1 cellular context compared by ENCODE assay signal in the genomic region with DNA sequence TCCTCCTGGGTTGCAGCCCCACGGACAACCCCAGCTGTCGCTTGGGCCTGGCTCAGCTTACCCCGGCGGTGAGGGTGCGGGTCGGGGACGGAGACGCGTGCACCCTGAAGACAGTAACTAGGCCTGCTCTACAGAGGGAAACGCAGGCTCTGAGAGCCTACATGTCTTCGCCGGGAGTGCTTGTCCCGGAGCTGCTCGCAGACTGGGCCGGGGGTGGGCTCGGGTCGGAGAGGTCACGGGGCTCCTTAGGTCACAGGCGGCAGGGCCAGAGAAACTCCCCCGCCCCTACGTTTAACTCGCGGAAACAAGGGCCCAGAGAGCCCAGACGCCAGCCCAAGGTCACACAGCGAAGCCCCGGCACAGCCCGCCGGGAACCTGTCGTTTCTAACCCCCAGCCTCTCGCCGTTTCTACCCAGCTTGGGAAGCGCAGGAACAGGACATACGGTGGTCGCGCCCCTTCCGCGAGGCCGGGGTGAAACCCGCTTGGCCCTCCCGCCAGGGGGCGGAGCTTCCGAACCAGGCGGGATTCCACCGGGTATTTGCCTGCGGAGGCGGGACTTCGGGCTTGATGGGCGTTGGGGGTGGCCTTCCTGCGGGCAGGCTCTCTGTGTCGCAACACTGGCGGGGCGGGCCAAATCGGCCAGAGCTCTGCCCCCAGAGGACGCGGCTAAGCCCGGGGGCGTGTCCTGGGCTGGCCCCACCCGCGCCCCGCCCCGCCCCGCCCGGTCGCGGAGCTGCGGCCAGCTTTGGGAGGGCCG.
A peak's percentile ranks its signal among the peaks of the same experiment; 100 is the strongest.
TF ChIP-seq lines count a peak whose summit lies in the region.

A gene with protein sequence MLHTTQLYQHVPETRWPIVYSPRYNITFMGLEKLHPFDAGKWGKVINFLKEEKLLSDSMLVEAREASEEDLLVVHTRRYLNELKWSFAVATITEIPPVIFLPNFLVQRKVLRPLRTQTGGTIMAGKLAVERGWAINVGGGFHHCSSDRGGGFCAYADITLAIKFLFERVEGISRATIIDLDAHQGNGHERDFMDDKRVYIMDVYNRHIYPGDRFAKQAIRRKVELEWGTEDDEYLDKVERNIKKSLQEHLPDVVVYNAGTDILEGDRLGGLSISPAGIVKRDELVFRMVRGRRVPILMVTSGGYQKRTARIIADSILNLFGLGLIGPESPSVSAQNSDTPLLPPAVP (plus strand): TSS at position 725 of the 758 bp plus-strand sequence. CDS start 42 bp downstream, outside the sequence.

TF ChIP-seq in HEK293, 187 proteins besides CTCF, POLR2A, EP300 and RAD21 (continued from another document):
- TF ChIP-seq ZNF585B (tag by site-specific recombination; IDR thresholded peaks at IDR 0.05) (no peak), ZFP37 (tag by site-specific recombination; IDR thresholded peaks at IDR 0.05) (no peak), ZNF132 (tag by site-specific recombination; IDR thresholded peaks at IDR 0.05; ENCODE audit: borderline replicate concordance) (no peak), ZIC2 (tag by site-specific recombination; IDR thresholded peaks at IDR 0.05) (no peak), ZNF48 (tag by site-specific recombination; IDR thresholded peaks at IDR 0.05) (no peak), GLI4 (tag by site-specific recombination; IDR thresholded peaks at IDR 0.05) (no peak), ZNF169 (tag by site-specific recombination; IDR thresholded peaks at IDR 0.05) (no peak), ZNF514 (tag by site-specific recombination; IDR thresholded peaks at IDR 0.05) (no peak), ZNF10 (tag by site-specific recombination; IDR thresholded peaks at IDR 0.05) (no peak), MZF1 (tag by site-specific recombination; IDR thresholded peaks at IDR 0.05; ENCODE audit: borderline replicate concordance) (no peak), ZNF23 (tag by site-specific recombination; IDR thresholded peaks at IDR 0.05; ENCODE audit: borderline replicate concordance) (no peak), ZBTB7A (tag by site-specific recombination; IDR thresholded peaks at IDR 0.05; ENCODE audit: low read depth) (0 out of 2 replicates have a peak, but pooled peaks have one; percentile 41), SP7 (tag by site-specific recombination; IDR thresholded peaks at IDR 0.05) (peak; percentile 38; the same call in 1 of the 2 replicates), BCL11A (tag by site-specific recombination; IDR thresholded peaks at IDR 0.05; ENCODE audit: low read depth) (no peak), ZNF701 (tag by site-specific recombination; IDR thresholded peaks at IDR 0.05) (no peak), ZNF140 (tag by site-specific recombination; IDR thresholded peaks at IDR 0.05) (no peak), ZNF292 (tag by site-specific recombination; IDR thresholded peaks at IDR 0.05; ENCODE audit: borderline replicate concordance, low read depth) (no peak), ZNF2 (tag by site-specific recombination; IDR thresholded peaks at IDR 0.05) (peak; percentile 48; the same call in 1 of the 2 replicates), KLF9 (tag by site-specific recombination; IDR thresholded peaks at IDR 0.05; ENCODE audit: low read depth) (no peak), ZXDB (tag by site-specific recombination; IDR thresholded peaks at IDR 0.05) (peak; percentile 100), SCRT1 (tag by site-specific recombination; IDR thresholded peaks at IDR 0.05; ENCODE audit: borderline replicate concordance) (no peak), ZNF112 (tag by site-specific recombination; IDR thresholded peaks at IDR 0.05) (no peak)
- TF ChIP-seq, protein P1, sequence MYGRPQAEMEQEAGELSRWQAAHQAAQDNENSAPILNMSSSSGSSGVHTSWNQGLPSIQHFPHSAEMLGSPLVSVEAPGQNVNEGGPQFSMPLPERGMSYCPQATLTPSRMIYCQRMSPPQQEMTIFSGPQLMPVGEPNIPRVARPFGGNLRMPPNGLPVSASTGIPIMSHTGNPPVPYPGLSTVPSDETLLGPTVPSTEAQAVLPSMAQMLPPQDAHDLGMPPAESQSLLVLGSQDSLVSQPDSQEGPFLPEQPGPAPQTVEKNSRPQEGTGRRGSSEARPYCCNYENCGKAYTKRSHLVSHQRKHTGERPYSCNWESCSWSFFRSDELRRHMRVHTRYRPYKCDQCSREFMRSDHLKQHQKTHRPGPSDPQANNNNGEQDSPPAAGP (tag by site-specific recombination; IDR thresholded peaks at IDR 0.05), result peak; percentile 39; the same call in 1 of the 2 replicates
- TF ChIP-seq, protein P2, sequence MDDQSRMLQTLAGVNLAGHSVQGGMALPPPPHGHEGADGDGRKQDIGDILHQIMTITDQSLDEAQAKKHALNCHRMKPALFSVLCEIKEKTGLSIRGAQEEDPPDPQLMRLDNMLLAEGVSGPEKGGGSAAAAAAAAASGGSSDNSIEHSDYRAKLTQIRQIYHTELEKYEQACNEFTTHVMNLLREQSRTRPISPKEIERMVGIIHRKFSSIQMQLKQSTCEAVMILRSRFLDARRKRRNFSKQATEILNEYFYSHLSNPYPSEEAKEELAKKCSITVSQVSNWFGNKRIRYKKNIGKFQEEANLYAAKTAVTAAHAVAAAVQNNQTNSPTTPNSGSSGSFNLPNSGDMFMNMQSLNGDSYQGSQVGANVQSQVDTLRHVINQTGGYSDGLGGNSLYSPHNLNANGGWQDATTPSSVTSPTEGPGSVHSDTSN (CRISPR knock-in tag; IDR thresholded peaks at IDR 0.05), result peak; percentile 88
- TF ChIP-seq, protein P3, sequence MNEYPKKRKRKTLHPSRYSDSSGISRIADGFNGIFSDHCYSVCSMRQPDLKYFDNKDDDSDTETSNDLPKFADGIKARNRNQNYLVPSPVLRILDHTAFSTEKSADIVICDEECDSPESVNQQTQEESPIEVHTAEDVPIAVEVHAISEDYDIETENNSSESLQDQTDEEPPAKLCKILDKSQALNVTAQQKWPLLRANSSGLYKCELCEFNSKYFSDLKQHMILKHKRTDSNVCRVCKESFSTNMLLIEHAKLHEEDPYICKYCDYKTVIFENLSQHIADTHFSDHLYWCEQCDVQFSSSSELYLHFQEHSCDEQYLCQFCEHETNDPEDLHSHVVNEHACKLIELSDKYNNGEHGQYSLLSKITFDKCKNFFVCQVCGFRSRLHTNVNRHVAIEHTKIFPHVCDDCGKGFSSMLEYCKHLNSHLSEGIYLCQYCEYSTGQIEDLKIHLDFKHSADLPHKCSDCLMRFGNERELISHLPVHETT (tag by site-specific recombination; IDR thresholded peaks at IDR 0.05), result 0 out of 2 replicates have a peak, but pooled peaks have one; percentile 39
- TF ChIP-seq, protein P4, sequence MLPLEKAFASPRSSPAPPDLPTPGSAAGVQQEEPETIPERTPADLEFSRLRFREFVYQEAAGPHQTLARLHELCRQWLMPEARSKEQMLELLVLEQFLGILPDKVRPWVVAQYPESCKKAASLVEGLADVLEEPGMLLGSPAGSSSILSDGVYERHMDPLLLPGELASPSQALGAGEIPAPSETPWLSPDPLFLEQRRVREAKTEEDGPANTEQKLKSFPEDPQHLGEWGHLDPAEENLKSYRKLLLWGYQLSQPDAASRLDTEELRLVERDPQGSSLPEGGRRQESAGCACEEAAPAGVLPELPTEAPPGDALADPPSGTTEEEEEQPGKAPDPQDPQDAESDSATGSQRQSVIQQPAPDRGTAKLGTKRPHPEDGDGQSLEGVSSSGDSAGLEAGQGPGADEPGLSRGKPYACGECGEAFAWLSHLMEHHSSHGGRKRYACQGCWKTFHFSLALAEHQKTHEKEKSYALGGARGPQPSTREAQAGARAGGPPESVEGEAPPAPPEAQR (tag by site-specific recombination; IDR thresholded peaks at IDR 0.05), result no peak
- TF ChIP-seq, protein P5, sequence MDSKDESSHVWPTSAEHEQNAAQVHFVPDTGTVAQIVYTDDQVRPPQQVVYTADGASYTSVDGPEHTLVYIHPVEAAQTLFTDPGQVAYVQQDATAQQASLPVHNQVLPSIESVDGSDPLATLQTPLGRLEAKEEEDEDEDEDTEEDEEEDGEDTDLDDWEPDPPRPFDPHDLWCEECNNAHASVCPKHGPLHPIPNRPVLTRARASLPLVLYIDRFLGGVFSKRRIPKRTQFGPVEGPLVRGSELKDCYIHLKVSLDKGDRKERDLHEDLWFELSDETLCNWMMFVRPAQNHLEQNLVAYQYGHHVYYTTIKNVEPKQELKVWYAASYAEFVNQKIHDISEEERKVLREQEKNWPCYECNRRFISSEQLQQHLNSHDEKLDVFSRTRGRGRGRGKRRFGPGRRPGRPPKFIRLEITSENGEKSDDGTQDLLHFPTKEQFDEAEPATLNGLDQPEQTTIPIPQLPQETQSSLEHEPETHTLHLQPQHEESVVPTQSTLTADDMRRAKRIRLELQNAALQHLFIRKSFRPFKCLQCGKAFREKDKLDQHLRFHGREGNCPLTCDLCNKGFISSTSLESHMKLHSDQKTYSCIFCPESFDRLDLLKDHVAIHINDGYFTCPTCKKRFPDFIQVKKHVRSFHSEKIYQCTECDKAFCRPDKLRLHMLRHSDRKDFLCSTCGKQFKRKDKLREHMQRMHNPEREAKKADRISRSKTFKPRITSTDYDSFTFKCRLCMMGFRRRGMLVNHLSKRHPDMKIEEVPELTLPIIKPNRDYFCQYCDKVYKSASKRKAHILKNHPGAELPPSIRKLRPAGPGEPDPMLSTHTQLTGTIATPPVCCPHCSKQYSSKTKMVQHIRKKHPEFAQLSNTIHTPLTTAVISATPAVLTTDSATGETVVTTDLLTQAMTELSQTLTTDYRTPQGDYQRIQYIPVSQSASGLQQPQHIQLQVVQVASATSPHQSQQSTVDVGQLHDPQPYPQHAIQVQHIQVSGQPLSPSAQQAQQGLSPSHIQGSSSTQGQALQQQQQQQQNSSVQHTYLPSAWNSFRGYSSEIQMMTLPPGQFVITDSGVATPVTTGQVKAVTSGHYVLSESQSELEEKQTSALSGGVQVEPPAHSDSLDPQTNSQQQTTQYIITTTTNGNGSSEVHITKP (tag by site-specific recombination; IDR thresholded peaks at IDR 0.05), result 0 out of 2 replicates have a peak, but pooled peaks have one; percentile 20
